Comparison of ENCODE assay signal across 13 cellular contexts in the genomic region with DNA sequence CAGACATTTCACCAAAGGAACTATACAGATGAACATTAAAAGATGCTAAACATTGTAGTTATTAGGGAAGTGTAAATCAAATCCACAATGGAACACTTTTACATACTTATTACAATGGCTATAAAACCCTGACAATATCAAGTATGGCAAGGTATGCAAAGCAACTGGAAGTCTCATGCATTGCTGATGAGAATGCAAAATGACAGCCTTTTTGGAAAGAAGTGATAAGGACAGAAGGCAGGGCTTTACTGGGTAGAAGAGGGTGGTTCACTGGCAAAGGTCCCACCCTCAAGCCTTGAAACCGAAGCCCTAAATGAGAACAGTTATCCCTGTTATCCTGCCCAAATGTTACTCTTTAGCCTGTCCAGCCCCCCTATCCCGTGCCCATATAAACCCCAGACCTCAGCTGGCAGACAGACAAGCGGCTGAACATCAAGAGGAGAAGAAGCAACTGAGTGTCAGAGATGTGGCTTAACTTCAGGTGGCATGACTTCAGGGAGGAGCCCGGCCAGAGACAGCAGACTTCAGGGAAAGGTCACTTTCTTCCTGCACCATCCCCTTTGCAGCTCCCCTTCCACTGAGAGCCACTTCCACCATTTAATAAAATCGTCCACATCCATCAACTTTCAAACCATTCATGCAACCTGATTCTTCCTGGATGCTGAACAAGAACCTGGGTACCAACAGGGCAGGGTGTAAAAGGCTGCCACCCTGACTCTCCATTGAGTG. TPM values are rescaled to one million over a fixed set of nuclear protein-coding genes. Genes with fewer than 3 reads are reported as not detected.
DNase-seq lines count a peak whose midpoint lies in the region; ATAC-seq, FAIRE-seq and TF ChIP-seq lines count a peak whose summit lies in the region.
"Had no signal": no experiment of that assay in that cellular context is flagged by ENCODE, and none has a peak within 500 bp of the region (broad histone marks: within the 10 kb centered on the region; RNA-seq: fewer than 3 reads in every experiment).

No MANE protein-coding gene starts in this region.

- H3K4me1 Mint-ChIP-seq in CD4-positive, alpha-beta T cell (ENCODE audit: low read depth) = peaks cover 88% of the 10 kb centered on the region
- H3K4me1 Mint-ChIP-seq in activated B cell treated with CpG ODN at 0.5 μM for 24 hours = peaks cover 90% of the 10 kb centered on the region
- peaks cover 39% of the 10 kb centered on the region for H3K4me1 Mint-ChIP-seq in type B pancreatic cell (ENCODE audit: unreplicated experiment)

- H3K36me3 ChIP-seq in lower lobe of right lung = no peaks in the 10 kb centered on the region
- H3K36me3 ChIP-seq: adrenal gland, esophagus muscularis mucosa had no signal

- H3K27me3 ChIP-seq in CD4-positive, alpha-beta T cell (ENCODE audit: control insufficient read depth, insufficient read depth, low read length) = no peaks in the 10 kb centered on the region
- H3K27me3 ChIP-seq in lower lobe of right lung (ENCODE audit: low read depth) = no peaks in the 10 kb centered on the region
- H3K27me3 ChIP-seq: adrenal gland, esophagus muscularis mucosa had no signal

- CTCF ChIA-PET in CD4-positive, alpha-beta T cell (lab: Charles Lee) = interaction anchor here (0.9 kb wide), 1 partner anchor 11 kb away, joined by 3 read pairs; no protein-coding TSS in a partner anchor
- CTCF ChIA-PET in activated B cell treated with CpG ODN at 0.5 μM for 24 hours (lab: Charles Lee) = interaction anchor here (0.8 to 1.7 kb wide), 4 partner anchors 16 to 230 kb away, joined by 3 to 9 read pairs (median 4); no protein-coding TSS in a partner anchor

- no peak for TF ChIP-seq CTCF in CD4-positive, alpha-beta T cell (IDR thresholded peaks at IDR 0.05)
- TF ChIP-seq CTCF in activated B cell treated with CpG ODN at 0.5 μM for 24 hours (IDR thresholded peaks at IDR 0.05) (no peak), lower lobe of right lung (IDR thresholded peaks at IDR 0.05) (no peak), type B pancreatic cell (conservative IDR thresholded peaks at IDR 0.05) (no peak)

- no peak for DNase-seq in CD4-positive, alpha-beta T cell
- DNase-seq in GM12892 (ENCODE audit: insufficient read length) = no peak
- DNase-seq in activated B cell treated with CpG ODN at 0.5 μM for 24 hours = no peak
- no peak for DNase-seq in lower lobe of right lung
- DNase-seq in type B pancreatic cell (ENCODE audit: extremely low spot score, unreplicated experiment) = no peak
- no peak for DNase-seq in SW480 (ENCODE audit: low spot score)
- no peak for DNase-seq in NCI-H2029 treated with DMSO at 0.1 percent for 48 hours (lab: John Stamatoyannopoulos, UW)
- DNase-seq: HCEC 1CT, NCI-H2081 treated with DMSO at 0.1 percent for 48 hours had no signal

- no peaks in the 10 kb centered on the region for H3K9me3 ChIP-seq in CD4-positive, alpha-beta T cell (ENCODE audit: control insufficient read depth, low read length)
- no peaks in the 10 kb centered on the region for H3K9me3 ChIP-seq in lower lobe of right lung
- H3K9me3 ChIP-seq: adrenal gland, esophagus muscularis mucosa had no signal

- H3K4me3 ChIP-seq in lower lobe of right lung = no peak overlapping the region
- H3K4me3 ChIP-seq: adrenal gland, esophagus muscularis mucosa had no signal

- ATAC-seq in CD4-positive, alpha-beta T cell (ENCODE audit: poor library complexity) = no peak
- ATAC-seq in activated B cell treated with CpG ODN at 0.5 μM for 24 hours (ENCODE audit: low read depth) (no peak), lower lobe of right lung (no peak), HG03135 (IDR thresholded peaks at IDR 0.05; ENCODE audit: unreplicated experiment) (no peak)

- peak; percentile 73 for TF ChIP-seq POLR2A in GM12892 (IDR thresholded peaks at IDR 0.05; ENCODE audit: low read depth, low read length)

- H3K4me1 ChIP-seq in lower lobe of right lung = peaks cover 5% of the 10 kb centered on the region
- H3K4me1 ChIP-seq: adrenal gland, esophagus muscularis mucosa had no signal

- no peak for FAIRE-seq in GM12892 (lab: Jason Lieb, UNC)

- peak overlapping the region; percentile 88 for H3K27ac Mint-ChIP-seq in CD4-positive, alpha-beta T cell
- H3K27ac Mint-ChIP-seq in activated B cell treated with CpG ODN at 0.5 μM for 24 hours = peak overlapping the region; percentile 96
- H3K27ac Mint-ChIP-seq in type B pancreatic cell = no peak overlapping the region

- no peaks in the 10 kb centered on the region for H3K27me3 Mint-ChIP-seq in CD4-positive, alpha-beta T cell
- H3K27me3 Mint-ChIP-seq in activated B cell treated with CpG ODN at 0.5 μM for 24 hours (no peaks in the 10 kb centered on the region), type B pancreatic cell (no peaks in the 10 kb centered on the region)

- peaks cover 5% of the 10 kb centered on the region for H3K36me3 Mint-ChIP-seq in CD4-positive, alpha-beta T cell (ENCODE audit: low read depth)
- H3K36me3 Mint-ChIP-seq in activated B cell treated with CpG ODN at 0.5 μM for 24 hours (ENCODE audit: low read depth) (peaks cover 4% of the 10 kb centered on the region), type B pancreatic cell (no peaks in the 10 kb centered on the region)

- intact Hi-C loops in CD4-positive, alpha-beta T cell (cut with DNase I, micrococcal nuclease) = loop anchor here in 1 of 2 experiments (10.0 kb wide), 1 partner anchor 171 kb away; no protein-coding TSS in a partner anchor
- intact Hi-C loops in activated B cell treated with CpG ODN at 0.5 μM for 24 hours (cut with micrococcal nuclease) (loop anchor here (1.0 kb wide), 1 partner anchor 21 kb away; no protein-coding TSS in a partner anchor), lower lobe of right lung (cut with DNase I) (no loop called here)

- H3K27ac ChIP-seq in CD4-positive, alpha-beta T cell (ENCODE audit: low read depth, low read length) = peak overlapping the region; percentile 78
- H3K27ac ChIP-seq in lower lobe of right lung = peak overlapping the region; percentile 8
- H3K27ac ChIP-seq: adrenal gland, esophagus muscularis mucosa had no signal

- peak overlapping the region; percentile 89 for H3K4me3 Mint-ChIP-seq in CD4-positive, alpha-beta T cell
- H3K4me3 Mint-ChIP-seq in activated B cell treated with CpG ODN at 0.5 μM for 24 hours (peak overlapping the region; percentile 91), type B pancreatic cell (no peak overlapping the region)

- POLR2A ChIA-PET in CD4-positive, alpha-beta T cell (lab: Charles Lee) = interaction anchor here (1.3 to 1.7 kb wide), 4 partner anchors 11 to 428 kb away, joined by 3 to 9 read pairs (median 5); a partner anchor contains a TSS
- POLR2A ChIA-PET in activated B cell treated with CpG ODN at 0.5 μM for 24 hours (lab: Charles Lee) = interaction anchor here (0.7 to 2.6 kb wide), 8 partner anchors 16 to 365 kb away, joined by 3 to 22 read pairs (median 5); no protein-coding TSS in a partner anchor

- no peaks in the 10 kb centered on the region for H3K9me3 Mint-ChIP-seq in CD4-positive, alpha-beta T cell
- H3K9me3 Mint-ChIP-seq in activated B cell treated with CpG ODN at 0.5 μM for 24 hours = no peaks in the 10 kb centered on the region
- H3K9me3 Mint-ChIP-seq in type B pancreatic cell = no peaks in the 10 kb centered on the region

RNA-seq across cellular contexts. Expression of a gene that starts 0.7 kb away (rescaled TPM):
- total RNA-seq in CD4-positive, alpha-beta T cell = 1 to 10 TPM; 6.5 to 6.8 TPM
- 273 TPM for polyA plus RNA-seq in GM12892 (2012; ENCODE audit: missing spikeins)
- 16.0 and 17.3 TPM in 2 replicates for total RNA-seq in activated B cell treated with CpG ODN at 0.5 μM for 24 hours
- 1.5 TPM for total RNA-seq in lower lobe of right lung
- not detected in 2 replicates for total RNA-seq in type B pancreatic cell (ENCODE audit: low replicate concordance)
- total RNA-seq: left ventricle myocardium superior had no signal

RNA-seq across cellular contexts. Expression of a gene that starts 47.6 kb away (rescaled TPM):
- 1 to 10 TPM; 1.6 to 2.7 TPM for total RNA-seq in CD4-positive, alpha-beta T cell
- polyA plus RNA-seq in GM12892 (2012; ENCODE audit: missing spikeins) = 5.0 TPM
- total RNA-seq in activated B cell treated with CpG ODN at 0.5 μM for 24 hours = 1.4 and 1.8 TPM in 2 replicates
- total RNA-seq in lower lobe of right lung = 16.4 TPM
- 8.4 and 11.9 TPM in 2 replicates for total RNA-seq in type B pancreatic cell (ENCODE audit: low replicate concordance)
